14 cellular contexts compared by ENCODE assay signal in the genomic region with DNA sequence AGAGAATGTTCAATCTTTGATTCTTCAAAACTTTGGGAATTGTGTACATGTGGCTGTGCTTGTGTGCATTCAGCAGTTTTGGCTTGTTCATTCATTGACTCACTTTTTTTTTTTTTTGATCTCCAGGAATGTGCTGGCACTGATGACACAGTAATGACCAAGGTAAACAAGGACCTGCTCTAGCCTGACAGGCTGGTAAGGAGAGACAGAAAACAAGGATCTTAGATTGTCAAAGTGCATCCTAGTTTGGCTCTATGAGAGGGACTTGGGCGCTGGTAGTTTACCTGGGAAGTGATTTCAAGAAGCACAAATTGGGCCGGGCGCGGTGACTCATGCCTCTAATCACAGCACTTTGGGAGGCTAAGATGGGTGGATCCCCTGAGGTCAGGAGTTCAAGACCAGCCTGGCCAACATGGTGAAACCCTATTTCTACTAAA.
DNase-seq lines count a peak whose midpoint lies in the region; FAIRE-seq and TF ChIP-seq lines count a peak whose summit lies in the region.
"Had no signal": no experiment of that assay in that cellular context is flagged by ENCODE, and none has a peak within 500 bp of the region (broad histone marks: within the 10 kb centered on the region; RNA-seq: fewer than 3 reads in every experiment).

No MANE protein-coding gene starts in this region.

- no peak for FAIRE-seq in GM12892 (lab: Jason Lieb, UNC)

- H3K9me3 ChIP-seq in tibial nerve = no peaks in the 10 kb centered on the region
- H3K9me3 ChIP-seq: upper lobe of left lung had no signal

- TF ChIP-seq CTCF in MCF 10A (IDR thresholded peaks at IDR 0.05; ENCODE audit: unreplicated experiment) (no peak), tibial nerve (IDR thresholded peaks at IDR 0.05) (no peak)

- WGBS in tibial nerve, 2 donors = 85 to 91% methylated on average over 4 of the region's 4 CpGs

- H3K4me3 ChIP-seq in tibial nerve = no peak overlapping the region
- H3K4me3 ChIP-seq: skin epidermis, upper lobe of left lung had no signal

- TF ChIP-seq EP300 in tibial nerve (IDR thresholded peaks at IDR 0.05) = no peak

- no peaks in the 10 kb centered on the region for H3K36me3 Mint-ChIP-seq in MCF 10A (ENCODE audit: insufficient read depth, unreplicated experiment)
- H3K36me3 Mint-ChIP-seq: activated CD8-positive, alpha-beta memory T cell treated with anti-CD3 and anti-CD28 coated beads, Interleukin-2, amount 10 ng/mL, durations not matched to agents 7 days and 5 days had no signal

- no TSS peak for BruUV-seq in MCF 10A (replicated peaks; lab: Mats Ljungman, UMichigan)

- DNase-seq in AG08395 (ENCODE audit: low spot score) = peak; percentile 74
- peak; percentile 73 for DNase-seq in LHCN-M2 (ENCODE audit: low read depth)
- peak; percentile 86 for DNase-seq in MCF 10A (ENCODE audit: unreplicated experiment)
- peak; percentile 63 for DNase-seq in kidney glomerular epithelial cell (lab: John Stamatoyannopoulos, UW)
- no peak for DNase-seq in tibial nerve (ENCODE audit: low spot score in 2 of 2)
- DNase-seq in GM12892 (ENCODE audit: insufficient read length) = no peak
- DNase-seq in stimulated activated CD4-positive, alpha-beta T cell treated with anti-CD3 and anti-CD28 coated beads, Interleukin-15, amount 100 ng/mL, for 24 hours = no peak
- no peak for DNase-seq in NCI-H1105 treated with DMSO at 0.1 percent for 48 hours (lab: John Stamatoyannopoulos, UW)
- DNase-seq: activated CD8-positive, alpha-beta memory T cell treated with anti-CD3 and anti-CD28 coated beads, Interleukin-2, amount 10 ng/mL, durations not matched to agents 7 days and 5 days; effector memory CD8-positive, alpha-beta T cell; GDM1; NCI-H2081 treated with DMSO at 0.1 percent for 48 hours; upper lobe of left lung had no signal

- POLR2A ChIA-PET in MCF 10A (lab: Yijun Ruan, JAX) = interaction anchor here (1.7 kb wide), 1 partner anchor 61 kb away, joined by 3 read pairs; no protein-coding TSS in a partner anchor

- H3K27me3 ChIP-seq in tibial nerve = no peaks in the 10 kb centered on the region
- H3K27me3 ChIP-seq: upper lobe of left lung had no signal

- no peaks in the 10 kb centered on the region for H3K27me3 Mint-ChIP-seq in MCF 10A (ENCODE audit: insufficient read depth, unreplicated experiment)

- CTCF ChIA-PET in MCF 10A (lab: Yijun Ruan, JAX) = interaction anchor here (0.6 kb wide), 1 partner anchor 400 kb away, joined by 3 read pairs; no protein-coding TSS in a partner anchor

- no peaks in the 10 kb centered on the region for H3K36me3 ChIP-seq in tibial nerve
- H3K36me3 ChIP-seq: upper lobe of left lung had no signal

- intact Hi-C loops in MCF 10A (cut with micrococcal nuclease) = no loop called here

- H3K4me3 Mint-ChIP-seq in MCF 10A (ENCODE audit: unreplicated experiment) = no peak overlapping the region
- H3K4me3 Mint-ChIP-seq: activated CD8-positive, alpha-beta memory T cell treated with anti-CD3 and anti-CD28 coated beads, Interleukin-2, amount 10 ng/mL, durations not matched to agents 7 days and 5 days; effector memory CD8-positive, alpha-beta T cell had no signal

- H3K27ac Mint-ChIP-seq in MCF 10A (ENCODE audit: low read depth, unreplicated experiment) = peak overlapping the region; percentile 93
- H3K27ac Mint-ChIP-seq: activated CD8-positive, alpha-beta memory T cell treated with anti-CD3 and anti-CD28 coated beads, Interleukin-2, amount 10 ng/mL, durations not matched to agents 7 days and 5 days; effector memory CD8-positive, alpha-beta T cell had no signal

- no peak overlapping the region for H3K27ac ChIP-seq in tibial nerve
- H3K27ac ChIP-seq: skin epidermis, upper lobe of left lung had no signal

- H3K4me1 ChIP-seq in tibial nerve = no peaks in the 10 kb centered on the region
- H3K4me1 ChIP-seq: upper lobe of left lung had no signal

- H3K4me1 Mint-ChIP-seq in MCF 10A (ENCODE audit: insufficient read depth, unreplicated experiment) = peaks cover 33% of the 10 kb centered on the region

- no peaks in the 10 kb centered on the region for H3K9me3 Mint-ChIP-seq in MCF 10A (ENCODE audit: unreplicated experiment)
- H3K9me3 Mint-ChIP-seq: effector memory CD8-positive, alpha-beta T cell had no signal

- TF ChIP-seq POLR2A in tibial nerve (IDR thresholded peaks at IDR 0.05) (no peak), GM12892 (IDR thresholded peaks at IDR 0.05; ENCODE audit: low read depth, low read length) (no peak)

Comparison
In these comparisons a context has a peak if more than half of its experiments do, and no peak if none do; other contexts are left out.
1. DNase-seq: peak in AG08395 (single experiment), LHCN-M2 (single experiment), MCF 10A (single experiment) and kidney glomerular epithelial cell (single experiment); none in tibial nerve (0 of 2), GM12892 (single experiment), stimulated activated CD4-positive, alpha-beta T cell treated with anti-CD3 and anti-CD28 coated beads, Interleukin-15, amount 100 ng/mL, for 24 hours (single experiment) and NCI-H1105 treated with DMSO at 0.1 percent for 48 hours (single experiment).